Comparison of ENCODE assay signal across 8 cellular contexts in the genomic region with DNA sequence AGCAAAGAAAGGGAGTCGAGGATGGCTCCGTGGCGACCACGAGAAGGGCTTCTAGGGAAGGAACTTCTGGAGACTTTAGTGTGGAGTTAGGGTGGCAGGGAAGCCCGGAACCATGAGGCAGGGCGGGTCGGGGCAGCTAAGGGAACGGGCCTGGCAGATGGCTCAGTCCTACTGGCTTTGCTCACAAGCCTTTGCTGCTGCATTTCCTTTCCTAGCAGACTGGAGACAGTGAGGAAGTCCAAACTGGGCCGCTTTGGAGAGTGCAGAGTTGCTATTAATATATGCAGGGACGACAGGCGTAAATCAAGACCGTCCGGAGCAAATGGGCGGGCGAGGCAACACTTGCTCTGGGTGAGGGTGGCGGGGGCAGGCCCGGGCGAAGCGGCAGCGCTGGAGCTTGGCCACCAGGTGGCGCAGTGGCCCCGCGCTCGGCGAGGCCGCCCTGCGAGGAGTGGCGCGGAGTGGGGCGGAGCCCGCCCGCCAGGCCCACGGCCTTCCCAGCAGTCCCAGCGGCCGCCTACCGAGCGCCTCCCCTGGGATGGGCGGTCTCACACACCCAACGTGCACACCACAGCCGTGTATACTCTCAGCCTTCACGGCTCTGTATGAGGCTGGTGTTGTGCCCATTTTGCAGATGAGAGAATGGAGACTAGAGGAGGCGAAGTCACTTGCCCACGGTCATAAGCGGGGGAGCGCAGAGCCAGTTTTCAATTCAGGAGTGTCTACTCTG. TPM values are rescaled to one million over a fixed set of nuclear protein-coding genes. Genes with fewer than 3 reads are reported as not detected.
DNase-seq lines count a peak whose midpoint lies in the region; ATAC-seq and TF ChIP-seq lines count a peak whose summit lies in the region.

No MANE protein-coding gene starts in this region.

- peak in 1 of 2 donors; percentile 67 for TF ChIP-seq POLR2A in sigmoid colon (IDR thresholded peaks at IDR 0.05)

- H3K27me3 ChIP-seq in sigmoid colon: no peaks in the 10 kb centered on the region

- H3K27ac ChIP-seq in sigmoid colon: peak overlapping the region; percentile 78 to 86 (median 84)

- in situ Hi-C loops in astrocyte of the cerebellum (cut with HindIII; ENCODE audit: low sequenced_read_pairs): no loop called here

- DNase-seq in NCI-H187 (lab: John Stamatoyannopoulos, UW) (peak; percentile 50 to 62), NCI-H187 treated with DMSO at 0.1 percent for 48 hours (lab: John Stamatoyannopoulos, UW) (no peak), NCI-H146 (lab: John Stamatoyannopoulos, UW) (peak; percentile 88), T1000 (lab: John Stamatoyannopoulos, UW) (peak; percentile 89), astrocyte of the cerebellum (ENCODE audit: low read depth) (peak; percentile 41), hippocampal formation (lab: John Stamatoyannopoulos, UW) (peak; percentile 85 to 89), sigmoid colon (peak; percentile 96)

- no peaks in the 10 kb centered on the region for H3K36me3 ChIP-seq in sigmoid colon

- H3K4me3 ChIP-seq in astrocyte of the cerebellum (ENCODE audit: low read depth, low read length) (peak overlapping the region; percentile 28), sigmoid colon (peak overlapping the region; percentile 34 to 64 (median 58))

- peaks cover 0 to 40% (median 31%) of the 10 kb centered on the region in 4 donors for H3K4me1 ChIP-seq in sigmoid colon

- intact Hi-C loops in sigmoid colon (cut with DNase I): loop anchor here (1.0 to 5.0 kb wide), 5 partner anchors 144 to 787 kb away; partner anchors contain the start of gene CACNA1C

- peak; percentile 94 for ATAC-seq in HG02798 (IDR thresholded peaks at IDR 0.05; ENCODE audit: poor library complexity, unreplicated experiment)

- H3K9me3 ChIP-seq in sigmoid colon: no peaks in the 10 kb centered on the region

- peak in 1 of 4 donors; percentile 42 for TF ChIP-seq EP300 in sigmoid colon (IDR thresholded peaks at IDR 0.05)

- 3 to 4% methylated on average over 45 of the region's 45 CpGs for WGBS in sigmoid colon, 2 donors

- TF ChIP-seq CTCF in astrocyte of the cerebellum (IDR thresholded peaks at IDR 0.05; ENCODE audit: low read depth, low read length, missing control alignments) (peak; percentile 70), sigmoid colon (IDR thresholded peaks at IDR 0.05) (peak; percentile 74 to 95 (median 83))

RNA-seq across cellular contexts. Expression of gene LRTM2, which starts 24.4 kb away (rescaled TPM):
- total RNA-seq in sigmoid colon: under 1 TPM in 1 of 4 donors, not detected in 3; 0.41 TPM
- polyA plus RNA-seq in sigmoid colon: under 1 TPM in 1 of 3 donors, not detected in 2; 0.09 TPM
